In the genomic region with DNA sequence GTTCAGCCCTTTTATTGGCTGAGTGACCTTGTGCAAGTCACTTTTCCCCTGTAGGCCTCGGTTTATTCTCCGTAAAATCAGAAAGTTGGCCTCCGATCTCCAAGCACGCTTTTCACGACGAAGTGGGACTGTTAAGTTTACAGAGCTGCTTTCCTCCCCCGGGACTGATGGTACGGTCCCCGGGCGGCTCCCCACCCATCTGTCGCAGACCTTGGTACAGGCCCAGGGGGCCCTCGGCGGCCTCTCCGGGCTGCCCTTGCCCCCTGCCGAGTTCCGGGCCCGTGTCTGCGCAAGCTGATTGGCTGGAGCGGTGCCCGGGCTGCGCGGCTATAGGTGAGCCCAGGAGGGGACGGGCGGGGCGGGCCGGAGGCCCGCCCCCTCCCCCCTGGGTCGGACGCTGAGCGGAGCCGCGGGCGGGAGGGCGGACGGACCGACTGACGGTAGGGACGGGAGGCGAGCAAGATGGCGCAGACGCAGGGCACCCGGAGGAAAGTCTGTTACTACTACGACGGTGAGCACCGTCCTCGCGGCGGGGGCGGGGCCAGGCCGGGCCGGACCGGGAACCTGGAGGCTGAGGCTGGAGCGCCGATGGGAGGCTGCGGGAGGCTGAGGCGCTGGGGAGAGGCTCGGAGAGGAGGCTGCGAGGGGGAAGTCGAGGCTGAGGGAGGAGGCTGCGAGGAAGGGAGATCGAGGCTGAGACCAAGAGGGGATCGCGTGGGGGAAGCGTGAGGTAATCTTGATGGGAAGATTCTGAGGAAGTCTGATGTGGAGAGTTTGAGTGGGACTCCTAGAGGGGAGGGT, we compare ENCODE assay signal across 8 cellular contexts. TPM values are rescaled to one million over a fixed set of nuclear protein-coding genes. Genes with fewer than 3 reads are reported as not detected.
DNase-seq lines count a peak whose midpoint lies in the region; ATAC-seq and TF ChIP-seq lines count a peak whose summit lies in the region.

TSS of gene HDAC1 (plus strand) at position 376 of the 801 bp plus-strand sequence. CDS start at position 463, 87 bp downstream.

- DNase-seq in EL (peak; percentile 97), H4 (ENCODE audit: low spot score) (peak; percentile 92), LoVo (ENCODE audit: low spot score) (peak; percentile 98), RWPE1 (ENCODE audit: low spot score) (peak; percentile 99), fibroblast of mammary gland (ENCODE audit: low read depth) (peak; percentile 84)
- peak; percentile 92 to 98 (median 96) for DNase-seq in naive thymus-derived CD8-positive, alpha-beta T cell
- DNase-seq in stimulated activated naive B cell treated with anti-CD40 and anti-IgM and Interleukin-4, amounts not matched to agents 10 μg/mL and 1 μg/mL and 100 μg/mL, for 72 hours: peak; percentile 98

- ATAC-seq in activated T-helper 17 cell treated with anti-CD3 and anti-CD28 coated beads, Interleukin-2, amount 50 U/mL, for 72 hours (replicated peaks): peak; percentile 99
- peak; percentile 95 for ATAC-seq in naive thymus-derived CD8-positive, alpha-beta T cell
- peak; percentile 99 for ATAC-seq in stimulated activated naive B cell treated with anti-CD40 and anti-IgM and Interleukin-4, amounts not matched to agents 10 μg/mL and 1 μg/mL and 100 μg/mL, for 72 hours (replicated peaks)

- no peaks in the 10 kb centered on the region for H3K9me3 Mint-ChIP-seq in activated T-helper 17 cell treated with anti-CD3 and anti-CD28 coated beads, Interleukin-2, amount 50 U/mL, for 72 hours
- H3K9me3 Mint-ChIP-seq in naive thymus-derived CD8-positive, alpha-beta T cell: no peaks in the 10 kb centered on the region
- no peaks in the 10 kb centered on the region for H3K9me3 Mint-ChIP-seq in stimulated activated naive B cell treated with anti-CD40 and anti-IgM and Interleukin-4, amounts not matched to agents 10 μg/mL and 1 μg/mL and 100 μg/mL, for 72 hours

- H3K36me3 Mint-ChIP-seq in activated T-helper 17 cell treated with anti-CD3 and anti-CD28 coated beads, Interleukin-2, amount 50 U/mL, for 72 hours (ENCODE audit: low read depth): peaks cover 58% of the 10 kb centered on the region
- H3K36me3 Mint-ChIP-seq in naive thymus-derived CD8-positive, alpha-beta T cell: peaks cover 0 to 37% (median 2%) of the 10 kb centered on the region in 3 donors
- H3K36me3 Mint-ChIP-seq in stimulated activated naive B cell treated with anti-CD40 and anti-IgM and Interleukin-4, amounts not matched to agents 10 μg/mL and 1 μg/mL and 100 μg/mL, for 72 hours: peaks cover 16 to 31% of the 10 kb centered on the region in 2 donors

- peak within 1 kb of the TSS; percentile 82 for H3K27ac ChIP-seq in RWPE1

- peak within 1 kb of the TSS; percentile 98 for H3K27ac Mint-ChIP-seq in activated T-helper 17 cell treated with anti-CD3 and anti-CD28 coated beads, Interleukin-2, amount 50 U/mL, for 72 hours
- peak within 1 kb of the TSS; percentile 95 to 99 (median 96) for H3K27ac Mint-ChIP-seq in naive thymus-derived CD8-positive, alpha-beta T cell
- peak within 1 kb of the TSS; percentile 99 for H3K27ac Mint-ChIP-seq in stimulated activated naive B cell treated with anti-CD40 and anti-IgM and Interleukin-4, amounts not matched to agents 10 μg/mL and 1 μg/mL and 100 μg/mL, for 72 hours

- H3K27me3 Mint-ChIP-seq in activated T-helper 17 cell treated with anti-CD3 and anti-CD28 coated beads, Interleukin-2, amount 50 U/mL, for 72 hours: no peaks in the 10 kb centered on the region
- H3K27me3 Mint-ChIP-seq in naive thymus-derived CD8-positive, alpha-beta T cell: no peaks in the 10 kb centered on the region
- H3K27me3 Mint-ChIP-seq in stimulated activated naive B cell treated with anti-CD40 and anti-IgM and Interleukin-4, amounts not matched to agents 10 μg/mL and 1 μg/mL and 100 μg/mL, for 72 hours: no peaks in the 10 kb centered on the region

- POLR2A ChIA-PET in RWPE1 (lab: Yijun Ruan, JAX; ENCODE audit: low non-redundant PET): interaction anchor here (0.6 kb wide), 2 partner anchors 68 to 1562 kb away, joined by 4 to 7 read pairs; no protein-coding TSS in a partner anchor
- POLR2A ChIA-PET in naive thymus-derived CD8-positive, alpha-beta T cell (lab: Charles Lee): interaction anchor here (0.6 to 48.1 kb wide), 20 partner anchors 10 to 280 kb away, joined by 3 to 2080 read pairs (median 6); partner anchors contain the start of genes BSDC1, EIF3I, FAM167B and LCK

- CTCF ChIA-PET in RWPE1 (lab: Yijun Ruan, JAX): interaction anchor here (0.7 to 1.5 kb wide), 3 partner anchors 51 to 1381 kb away, joined by 3 to 5 read pairs (median 3); no protein-coding TSS in a partner anchor

- no peak for TF ChIP-seq CTCF in RWPE1 (conservative IDR thresholded peaks at IDR 0.05; ENCODE audit: low read depth)
- TF ChIP-seq CTCF in fibroblast of mammary gland (conservative IDR thresholded peaks at IDR 0.05; ENCODE audit: control insufficient read depth, insufficient read depth, low read depth, low read length): no peak

- H3K4me1 Mint-ChIP-seq in activated T-helper 17 cell treated with anti-CD3 and anti-CD28 coated beads, Interleukin-2, amount 50 U/mL, for 72 hours: peaks cover 24% of the 10 kb centered on the region
- H3K4me1 Mint-ChIP-seq in naive thymus-derived CD8-positive, alpha-beta T cell: peaks cover 24 to 61% (median 51%) of the 10 kb centered on the region in 4 donors
- H3K4me1 Mint-ChIP-seq in stimulated activated naive B cell treated with anti-CD40 and anti-IgM and Interleukin-4, amounts not matched to agents 10 μg/mL and 1 μg/mL and 100 μg/mL, for 72 hours: peaks cover 22 to 52% of the 10 kb centered on the region in 2 donors

- peak within 1 kb of the TSS; percentile 92 for H3K4me3 Mint-ChIP-seq in activated T-helper 17 cell treated with anti-CD3 and anti-CD28 coated beads, Interleukin-2, amount 50 U/mL, for 72 hours
- H3K4me3 Mint-ChIP-seq in naive thymus-derived CD8-positive, alpha-beta T cell: peak within 1 kb of the TSS; percentile 93 to 100 (median 99)
- H3K4me3 Mint-ChIP-seq in stimulated activated naive B cell treated with anti-CD40 and anti-IgM and Interleukin-4, amounts not matched to agents 10 μg/mL and 1 μg/mL and 100 μg/mL, for 72 hours: peak within 1 kb of the TSS; percentile 95 to 99

- peak within 1 kb of the TSS; percentile 91 for H3K4me3 ChIP-seq in fibroblast of mammary gland (ENCODE audit: control insufficient read depth, low read depth, low read length)

RNA-seq across cellular contexts. Expression of gene HDAC1, which starts in this region (rescaled TPM):
- 115 and 126 TPM in 2 replicates for total RNA-seq in H4 (2014; rRNA removed; shearing (Covaris generic))
- 100 to 1,000 TPM; 171 to 199 TPM for total RNA-seq in activated T-helper 17 cell treated with anti-CD3 and anti-CD28 coated beads, Interleukin-2, amount 50 U/mL, for 72 hours
- total RNA-seq in naive thymus-derived CD8-positive, alpha-beta T cell: 100 to 1,000 TPM; 154 to 156 TPM
- 100 to 1,000 TPM; 171 to 202 (median 173) TPM for polyA plus RNA-seq in naive thymus-derived CD8-positive, alpha-beta T cell

Comparison
In these comparisons a context has a peak if more than half of its experiments do, and no peak if none do; other contexts are left out.
1. Peak in every context shown above with its lines: DNase-seq, ATAC-seq, H3K4me3 ChIP-seq and H3K27ac ChIP-seq.